In genomic region chr6:27502508-27503435, GRCh38 we compare ENCODE assay signal across 1 cellular context.
TF ChIP-seq lines count a peak whose summit lies in the region.

No MANE protein-coding gene starts in this region.

TF ChIP-seq in HepG2, 621 proteins besides CTCF, POLR2A, EP300 and RAD21 (continued from another document and continues in another):
- TF ChIP-seq CEBPZ (IDR thresholded peaks at IDR 0.05; ENCODE audit: low read length): no peak
- TF ChIP-seq FOXO1 (CRISPR knock-in tag; IDR thresholded peaks at IDR 0.05): no peak; the same call in 1 of the 2 replicates
- no peak for TF ChIP-seq MIER2 (CRISPR knock-in tag; IDR thresholded peaks at IDR 0.05)
- TF ChIP-seq ZUFSP (CRISPR knock-in tag; IDR thresholded peaks at IDR 0.05; ENCODE audit: borderline replicate concordance): no peak
- no peak for TF ChIP-seq SPEN (CRISPR knock-in tag; IDR thresholded peaks at IDR 0.05; ENCODE audit: low read depth)
- TF ChIP-seq ZNF7 (CRISPR knock-in tag; IDR thresholded peaks at IDR 0.05): no peak
- TF ChIP-seq ZNF644 (CRISPR knock-in tag; IDR thresholded peaks at IDR 0.05; ENCODE audit: low read depth): 0 out of 2 replicates have a peak, but pooled peaks have one; percentile 28
- TF ChIP-seq MXD3 (CRISPR knock-in tag; IDR thresholded peaks at IDR 0.05): no peak
- TF ChIP-seq ZNF354B (CRISPR knock-in tag; IDR thresholded peaks at IDR 0.05): 0 out of 2 replicates have a peak, but pooled peaks have one; percentile 25
- peak; percentile 40; the same call in 1 of the 2 replicates for TF ChIP-seq NFIC (IDR thresholded peaks at IDR 0.05; ENCODE audit: low read length)
- no peak for TF ChIP-seq ZNF800 (CRISPR knock-in tag; IDR thresholded peaks at IDR 0.05)
- TF ChIP-seq ERF (CRISPR knock-in tag; IDR thresholded peaks at IDR 0.05): peak; percentile 50; the same call in 1 of the 2 replicates
- TF ChIP-seq KDM2A (CRISPR knock-in tag; IDR thresholded peaks at IDR 0.05; ENCODE audit: borderline replicate concordance, low read depth): 0 out of 2 replicates have a peak, but pooled peaks have one; percentile 50
- TF ChIP-seq ZNF816 (CRISPR knock-in tag; IDR thresholded peaks at IDR 0.05; ENCODE audit: borderline replicate concordance): no peak
- 0 out of 2 replicates have a peak, but pooled peaks have one; percentile 36 for TF ChIP-seq ZNF652 (CRISPR knock-in tag; IDR thresholded peaks at IDR 0.05; ENCODE audit: borderline replicate concordance, low read depth)
- peak; percentile 23; the same call in 1 of the 2 replicates for TF ChIP-seq JUND (CRISPR knock-in tag; IDR thresholded peaks at IDR 0.05)
- no peak for TF ChIP-seq NFRKB (IDR thresholded peaks at IDR 0.05)
- TF ChIP-seq CREM (IDR thresholded peaks at IDR 0.05): peak; percentile 35
- TF ChIP-seq CREM (CRISPR knock-in tag; IDR thresholded peaks at IDR 0.05): no peak
- no peak for TF ChIP-seq ZNF326 (CRISPR knock-in tag; IDR thresholded peaks at IDR 0.05; ENCODE audit: borderline replicate concordance)
- TF ChIP-seq DNMT3B (CRISPR knock-in tag; conservative IDR thresholded peaks at IDR 0.05): no peak; the same call in 1 of the 2 replicates
- TF ChIP-seq HOMEZ (CRISPR knock-in tag; IDR thresholded peaks at IDR 0.05; ENCODE audit: low read depth): peak; percentile 37; the same call in 1 of the 2 replicates
- TF ChIP-seq AHDC1 (CRISPR knock-in tag; IDR thresholded peaks at IDR 0.05; ENCODE audit: borderline replicate concordance): no peak
- 0 out of 4 replicates have a peak, but pooled peaks of 1 of the 2 experiments have one; percentile 54 for TF ChIP-seq ATF4 (CRISPR knock-in tag; IDR thresholded peaks at IDR 0.05)
- TF ChIP-seq TBX3 (IDR thresholded peaks at IDR 0.05; ENCODE audit: borderline replicate concordance): no peak
- TF ChIP-seq TOPORS (CRISPR knock-in tag; IDR thresholded peaks at IDR 0.05): no peak
- TF ChIP-seq ZNF674 (CRISPR knock-in tag; IDR thresholded peaks at IDR 0.05; ENCODE audit: low read depth): no peak
- TF ChIP-seq PATZ1 (CRISPR knock-in tag; IDR thresholded peaks at IDR 0.05): peak; percentile 21
- TF ChIP-seq KLF13 (CRISPR knock-in tag; IDR thresholded peaks at IDR 0.05): no peak
- TF ChIP-seq ZNF460 (CRISPR knock-in tag; IDR thresholded peaks at IDR 0.05; ENCODE audit: borderline replicate concordance): no peak
- no peak for TF ChIP-seq SP1 (IDR thresholded peaks at IDR 0.05)
- TF ChIP-seq SP1 (CRISPR knock-in tag; IDR thresholded peaks at IDR 0.05): no peak
- no peak for TF ChIP-seq IKZF4 (CRISPR knock-in tag; IDR thresholded peaks at IDR 0.05; ENCODE audit: borderline replicate concordance, low read depth, not compliant biosample characterization)
- no peak for TF ChIP-seq MEIS2 (CRISPR knock-in tag; IDR thresholded peaks at IDR 0.05)
- TF ChIP-seq TRAFD1 (CRISPR knock-in tag; IDR thresholded peaks at IDR 0.05; ENCODE audit: borderline replicate concordance): no peak
- TF ChIP-seq THAP11 (CRISPR knock-in tag; IDR thresholded peaks at IDR 0.05): peak; percentile 60
- no peak for TF ChIP-seq DDIT3 (CRISPR knock-in tag; IDR thresholded peaks at IDR 0.05)
- no peak for TF ChIP-seq THAP7 (CRISPR knock-in tag; IDR thresholded peaks at IDR 0.05)
- TF ChIP-seq CCDC6 (CRISPR knock-in tag; IDR thresholded peaks at IDR 0.05): no peak
- TF ChIP-seq MBD4 (IDR thresholded peaks at IDR 0.05; ENCODE audit: borderline replicate concordance, low read length): no peak
- no peak for TF ChIP-seq SP4 (CRISPR knock-in tag; IDR thresholded peaks at IDR 0.05)
- 0 out of 2 replicates have a peak, but pooled peaks have one; percentile 5 for TF ChIP-seq RARA (CRISPR knock-in tag; IDR thresholded peaks at IDR 0.05)
